17 cellular contexts compared by ENCODE assay signal in genomic region chr5:90949469-90950358, GRCh38.
DNase-seq lines count a peak whose midpoint lies in the region; ATAC-seq and TF ChIP-seq lines count a peak whose summit lies in the region.
"Had no signal": no experiment of that assay in that cellular context is flagged by ENCODE, and none has a peak within 500 bp of the region (broad histone marks: within the 10 kb centered on the region; RNA-seq: fewer than 3 reads in every experiment).

No MANE protein-coding gene starts in this region.

- no peaks in the 10 kb centered on the region for H3K36me3 ChIP-seq in PC-3 (ENCODE audit: low read depth, low read length)
- H3K36me3 ChIP-seq in psoas muscle (ENCODE audit: insufficient read depth in 1 of 2, low read depth in 1 of 2): no peaks in the 10 kb centered on the region
- H3K36me3 ChIP-seq: upper lobe of left lung had no signal

- H3K4me1 ChIP-seq in PC-3 (ENCODE audit: insufficient read depth, low read length): peaks cover 8% of the 10 kb centered on the region; the same call in 1 of the 2 replicates
- no peaks in the 10 kb centered on the region for H3K4me1 ChIP-seq in psoas muscle
- H3K4me1 ChIP-seq: body of pancreas, upper lobe of left lung had no signal

- intact Hi-C loops in PC-3 (cut with micrococcal nuclease): no loop called here
- intact Hi-C loops in psoas muscle (cut with DNase I): no loop called here

- BruUV-seq in PC-3 (replicated peaks; lab: Mats Ljungman, UMichigan): no TSS peak

- H3K36me3 Mint-ChIP-seq in natural killer cell treated with Interleukin-12 subunit alpha and Interleukin-12 subunit beta and Interleukin-15 and Interleukin-18, amount 100 ng/mL, for 72 hours: no peaks in the 10 kb centered on the region

- no peak overlapping the region for H3K4me3 ChIP-seq in PC-3 (ENCODE audit: low read length)
- no peak overlapping the region for H3K4me3 ChIP-seq in psoas muscle
- H3K4me3 ChIP-seq: body of pancreas, upper lobe of left lung had no signal

- no peaks in the 10 kb centered on the region for H3K9me3 Mint-ChIP-seq in natural killer cell treated with Interleukin-12 subunit alpha and Interleukin-12 subunit beta and Interleukin-15 and Interleukin-18, amount 100 ng/mL, for 72 hours

- H2AFZ ChIP-seq in PC-3 (ENCODE audit: low read length): no peak overlapping the region

- POLR2A ChIA-PET in PC-3 (lab: Charles Lee; ENCODE audit: unreplicated experiment): no interaction called here

- H3K27me3 Mint-ChIP-seq in natural killer cell treated with Interleukin-12 subunit alpha and Interleukin-12 subunit beta and Interleukin-15 and Interleukin-18, amount 100 ng/mL, for 72 hours: peaks cover 14 to 22% of the 10 kb centered on the region in 2 donors

- H4K20me1 ChIP-seq in PC-3 (ENCODE audit: low read length): no peaks in the 10 kb centered on the region

- TF ChIP-seq CTCF in 22Rv1 (IDR thresholded peaks at IDR 0.05) (no peak), PC-3 (conservative IDR thresholded peaks at IDR 0.05; ENCODE audit: low read depth, low read length) (no peak), psoas muscle (IDR thresholded peaks at IDR 0.05) (no peak)

- H3F3A ChIP-seq in PC-3 (ENCODE audit: low read length, unreplicated experiment): no peaks in the 10 kb centered on the region

- no peaks in the 10 kb centered on the region for H3K79me2 ChIP-seq in PC-3 (ENCODE audit: low read length)

- no peaks in the 10 kb centered on the region for H3K27me3 ChIP-seq in PC-3 (ENCODE audit: low read length)
- no peaks in the 10 kb centered on the region for H3K27me3 ChIP-seq in psoas muscle (ENCODE audit: insufficient read depth in 3 of 3, low read length in 2 of 3)
- H3K27me3 ChIP-seq: body of pancreas, upper lobe of left lung had no signal

- H3K4me2 ChIP-seq in PC-3 (ENCODE audit: low read length): no peak overlapping the region

- no peaks in the 10 kb centered on the region for H3K9me3 ChIP-seq in PC-3 (ENCODE audit: low read length)
- no peaks in the 10 kb centered on the region for H3K9me3 ChIP-seq in psoas muscle
- H3K9me3 ChIP-seq: body of pancreas, upper lobe of left lung had no signal

- ATAC-seq in GM19395 (IDR thresholded peaks at IDR 0.05; ENCODE audit: unreplicated experiment): peak; percentile 85
- peak; percentile 48 for ATAC-seq in HG03060 (IDR thresholded peaks at IDR 0.05; ENCODE audit: low read depth, unreplicated experiment)
- ATAC-seq in PC-3: peak; percentile 74
- no peak for ATAC-seq in psoas muscle
- ATAC-seq in natural killer cell treated with Interleukin-12 subunit alpha and Interleukin-12 subunit beta and Interleukin-15 and Interleukin-18, amount 100 ng/mL, for 72 hours: no peak
- ATAC-seq: activated CD8-positive, alpha-beta T cell treated with anti-CD3 and anti-CD28 coated beads, Interleukin-2, amount 10 ng/mL, durations not matched to agents 7 days and 5 days; body of pancreas; effector memory CD8-positive, alpha-beta T cell had no signal

- H3K4me1 Mint-ChIP-seq in natural killer cell treated with Interleukin-12 subunit alpha and Interleukin-12 subunit beta and Interleukin-15 and Interleukin-18, amount 100 ng/mL, for 72 hours (ENCODE audit: low read depth in 2 of 2): no peaks in the 10 kb centered on the region

- CTCF ChIA-PET in PC-3 (lab: Charles Lee): no interaction called here

- no peak overlapping the region for H3K27ac Mint-ChIP-seq in natural killer cell treated with Interleukin-12 subunit alpha and Interleukin-12 subunit beta and Interleukin-15 and Interleukin-18, amount 100 ng/mL, for 72 hours
- H3K27ac Mint-ChIP-seq: activated CD8-positive, alpha-beta T cell treated with anti-CD3 and anti-CD28 coated beads, Interleukin-2, amount 10 ng/mL, durations not matched to agents 7 days and 5 days; effector memory CD8-positive, alpha-beta T cell had no signal

- H3K27ac ChIP-seq in 22Rv1 (peak overlapping the region; percentile 73), PC-3 (ENCODE audit: low read length) (no peak overlapping the region), psoas muscle (no peak overlapping the region)
- H3K27ac ChIP-seq: body of pancreas, upper lobe of left lung had no signal

- H3K9ac ChIP-seq in PC-3 (ENCODE audit: low read length): no peak overlapping the region

- H3K4me3 Mint-ChIP-seq in natural killer cell treated with Interleukin-12 subunit alpha and Interleukin-12 subunit beta and Interleukin-15 and Interleukin-18, amount 100 ng/mL, for 72 hours: no peak overlapping the region
- H3K4me3 Mint-ChIP-seq: activated CD8-positive, alpha-beta T cell treated with anti-CD3 and anti-CD28 coated beads, Interleukin-2, amount 10 ng/mL, durations not matched to agents 7 days and 5 days; effector memory CD8-positive, alpha-beta T cell had no signal

- peak; percentile 57 for DNase-seq in PC-3
- DNase-seq in psoas muscle: no peak
- DNase-seq in NAMALWA (ENCODE audit: low spot score): no peak
- no peak for DNase-seq in natural killer cell treated with Interleukin-12 subunit alpha and Interleukin-12 subunit beta and Interleukin-15 and Interleukin-18, amount 100 ng/mL, for 72 hours (ENCODE audit: low spot score)
- DNase-seq in ureter (ENCODE audit: low spot score): no peak
- DNase-seq: activated CD8-positive, alpha-beta T cell treated with anti-CD3 and anti-CD28 coated beads, Interleukin-2, amount 10 ng/mL, durations not matched to agents 7 days and 5 days; activated gamma-delta T cell; body of pancreas; effector memory CD8-positive, alpha-beta T cell; foreskin melanocyte; NCI-H1436 treated with DMSO at 0.1 percent for 48 hours; stimulated activated CD8-positive, alpha-beta memory T cell treated with anti-CD3 and anti-CD28 coated beads, Interleukin-4, amount 100 ng/mL, for 48 hours; T-helper 9 cell; upper lobe of left lung had no signal

- WGBS in psoas muscle, 3 donors: 96 to 99% (median 97%) methylated on average over 2 of the region's 2 CpGs

- H3K9me2 ChIP-seq in PC-3 (replicated peaks; ENCODE audit: low read length): no peaks in the 10 kb centered on the region

Comparison
In these comparisons a context has a peak if more than half of its experiments do, and no peak if none do; other contexts are left out.
1. ATAC-seq: peak in GM19395 (single experiment), HG03060 (single experiment) and PC-3 (single experiment); none in psoas muscle (0 of 4) and natural killer cell treated with Interleukin-12 subunit alpha and Interleukin-12 subunit beta and Interleukin-15 and Interleukin-18, amount 100 ng/mL, for 72 hours (0 of 2).